ENCODE assay signal across 8 cellular contexts in the genomic region with DNA sequence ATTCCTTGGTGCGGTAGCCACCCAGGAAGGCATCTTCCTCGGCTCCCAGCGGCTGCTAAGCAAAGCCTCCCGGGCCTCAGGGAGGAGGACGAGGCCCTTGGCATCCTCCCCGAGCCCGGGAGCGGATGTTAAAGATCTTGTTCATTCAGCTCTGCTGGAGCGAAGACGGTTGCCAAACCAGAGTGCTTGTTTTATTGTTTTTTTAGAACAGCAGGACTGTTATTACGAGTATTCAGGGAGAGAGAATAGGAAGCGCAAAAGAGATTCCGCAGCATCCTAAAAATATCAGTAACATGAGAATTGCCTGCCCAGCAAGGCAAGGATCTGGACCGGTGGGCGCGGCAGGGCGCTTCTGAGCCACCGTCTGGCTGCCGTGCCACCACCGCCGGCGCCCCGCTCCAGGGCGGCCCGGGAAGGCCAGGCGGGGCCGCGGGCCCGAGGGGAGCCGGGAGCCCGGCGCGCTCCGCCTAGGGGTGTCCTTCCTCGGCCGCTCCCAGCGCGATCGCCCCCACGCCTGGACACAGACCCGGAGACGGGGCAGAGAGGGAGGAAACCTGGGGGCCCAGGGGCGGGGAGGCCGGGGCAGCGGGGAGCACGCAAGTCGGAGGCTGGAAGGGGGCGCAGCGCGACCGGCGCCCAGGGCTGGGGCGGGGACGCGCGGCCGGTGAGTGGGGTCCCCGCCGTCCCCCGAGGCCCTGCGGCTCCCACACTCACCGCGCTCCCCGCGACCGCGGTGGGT. TPM values are rescaled to one million over a fixed set of nuclear protein-coding genes. Genes with fewer than 3 reads are reported as not detected.
A peak's percentile ranks its signal among the peaks of the same experiment; 100 is the strongest.
DNase-seq lines count a peak whose midpoint lies in the region; ATAC-seq and TF ChIP-seq lines count a peak whose summit lies in the region.

No MANE protein-coding gene starts in this region.

- H3K9ac ChIP-seq in HCT116 (ENCODE audit: low read length) (peak overlapping the region; percentile 64), OCI-LY3 (ENCODE audit: low read length) (no peak overlapping the region; the same call in 1 of the 2 replicates)

- TF ChIP-seq CTCF in HCT116 (IDR thresholded peaks at IDR 0.05 in 2 of 3, conservative IDR thresholded peaks at IDR 0.05 in 1 of 3; ENCODE audit: borderline replicate concordance in 1 of 3, insufficient read depth in 1 of 3, low read depth in 2 of 3, low read length in 2 of 3) (no peak), OCI-LY3 (IDR thresholded peaks at IDR 0.05; ENCODE audit: low read depth, low read length) (no peak), choroid plexus epithelial cell (conservative IDR thresholded peaks at IDR 0.05; ENCODE audit: low read depth, low read length) (no peak)

- H3K27ac ChIP-seq in HCT116 (ENCODE audit: low read depth, low read length) (peak overlapping the region; percentile 46; the same call in 1 of the 2 replicates), OCI-LY3 (ENCODE audit: low read length) (no peak overlapping the region)

- intact Hi-C loops in HCT116 (cut with micrococcal nuclease): no loop called here
- intact Hi-C loops in left colon (cut with DNase I, micrococcal nuclease): no loop called here

- H3K9me3 Mint-ChIP-seq in stimulated activated naive CD8-positive, alpha-beta T cell treated with anti-CD3 and anti-CD28 coated beads, Interleukin-15, Interleukin-2, amounts not matched to agents 100 ng/mL and 50 ng/mL, for 24 hours: no peaks in the 10 kb centered on the region

- CTCF ChIA-PET in HCT116 (lab: Charles Lee): interaction anchor here (0.6 to 3.8 kb wide), 5 partner anchors 13 to 356 kb away, joined by 3 to 14 read pairs (median 8); no protein-coding TSS in a partner anchor

- H3K27me3 Mint-ChIP-seq in stimulated activated naive CD8-positive, alpha-beta T cell treated with anti-CD3 and anti-CD28 coated beads, Interleukin-15, Interleukin-2, amounts not matched to agents 100 ng/mL and 50 ng/mL, for 24 hours: peaks cover 80% of the 10 kb centered on the region

- peak overlapping the region; percentile 79 for H3K4me2 ChIP-seq in HCT116 (ENCODE audit: low read length)
- peak overlapping the region; percentile 70 for H3K4me2 ChIP-seq in OCI-LY3 (ENCODE audit: low read length)

- peak; percentile 61 for DNase-seq in GM04503 (ENCODE audit: low read depth)
- no peak for DNase-seq in HCT116 (ENCODE audit: low read depth, low spot score)
- peak; percentile 84 for DNase-seq in choroid plexus epithelial cell (ENCODE audit: low read depth)
- DNase-seq in left colon: peak in 1 of 2 donors; percentile 32
- no peak for DNase-seq in NCI-H446 treated with DMSO at 0.1 percent for 48 hours (lab: John Stamatoyannopoulos, UW)

- TF ChIP-seq POLR2A in HCT116 (IDR thresholded peaks at IDR 0.05; ENCODE audit: borderline replicate concordance, extremely low read depth, insufficient read depth, insufficient read length): no peak

- no peaks in the 10 kb centered on the region for H3K9me2 ChIP-seq in HCT116 (ENCODE audit: insufficient read depth)

- H3K4me1 Mint-ChIP-seq in stimulated activated naive CD8-positive, alpha-beta T cell treated with anti-CD3 and anti-CD28 coated beads, Interleukin-15, Interleukin-2, amounts not matched to agents 100 ng/mL and 50 ng/mL, for 24 hours (ENCODE audit: low read depth): peaks cover 32% of the 10 kb centered on the region

- H3K4me1 ChIP-seq in HCT116 (ENCODE audit: control insufficient read depth in 1 of 2, insufficient read depth in 2 of 2, low read length in 2 of 2) (peaks cover 6 to 13% of the 10 kb centered on the region in 2 experiments), OCI-LY3 (ENCODE audit: low read length) (peaks cover 40% of the 10 kb centered on the region)

- H3K79me2 ChIP-seq in HCT116 (ENCODE audit: insufficient read depth, low read length): no peaks in the 10 kb centered on the region
- H3K79me2 ChIP-seq in OCI-LY3 (ENCODE audit: low read length): no peaks in the 10 kb centered on the region

- POLR2A ChIA-PET in HCT116 (lab: Charles Lee): interaction anchor here (1.0 kb wide), 1 partner anchor 42 kb away, joined by 4 read pairs; no protein-coding TSS in a partner anchor

- H3K36me3 Mint-ChIP-seq in stimulated activated naive CD8-positive, alpha-beta T cell treated with anti-CD3 and anti-CD28 coated beads, Interleukin-15, Interleukin-2, amounts not matched to agents 100 ng/mL and 50 ng/mL, for 24 hours (ENCODE audit: low read depth): no peaks in the 10 kb centered on the region

- ATAC-seq in HCT116 (peak; percentile 69), left colon (peak; percentile 68), GM18873 (IDR thresholded peaks at IDR 0.05; ENCODE audit: low FRiP score, unreplicated experiment) (no peak)

- H3K4me3 Mint-ChIP-seq in stimulated activated naive CD8-positive, alpha-beta T cell treated with anti-CD3 and anti-CD28 coated beads, Interleukin-15, Interleukin-2, amounts not matched to agents 100 ng/mL and 50 ng/mL, for 24 hours: peak overlapping the region; percentile 80

- H4K20me1 ChIP-seq in HCT116 (ENCODE audit: insufficient read depth) (no peaks in the 10 kb centered on the region), OCI-LY3 (ENCODE audit: insufficient read depth, low read length) (0 out of 2 replicates have a peak, but pooled peaks cover 4% of the 10 kb centered on the region)

- BruUV-seq in HCT116 (replicated peaks; lab: Mats Ljungman, UMichigan): no TSS peak

- H3K27me3 ChIP-seq in HCT116 (ENCODE audit: insufficient read depth, low read length): 0 out of 2 replicates have a peak, but pooled peaks cover under 1% of the 10 kb centered on the region
- peaks cover 84% of the 10 kb centered on the region for H3K27me3 ChIP-seq in OCI-LY3 (ENCODE audit: low read depth, low read length)

- H3K36me3 ChIP-seq in HCT116 (ENCODE audit: control insufficient read depth in 1 of 2, insufficient read depth in 2 of 2, low read length in 2 of 2) (no peaks in the 10 kb centered on the region), OCI-LY3 (replicated peaks; ENCODE audit: low read depth, low read length) (no peaks in the 10 kb centered on the region)

- no peak overlapping the region for H3K27ac Mint-ChIP-seq in stimulated activated naive CD8-positive, alpha-beta T cell treated with anti-CD3 and anti-CD28 coated beads, Interleukin-15, Interleukin-2, amounts not matched to agents 100 ng/mL and 50 ng/mL, for 24 hours

- RAD21 ChIA-PET in HCT116 (lab: Charles Lee; ENCODE audit: low non-redundant PET in 1 of 2, low total read pairs in 2 of 2, uncharacterized antibody in 2 of 2, unreplicated experiment in 2 of 2): interaction anchor here in 1 of 2 experiments (0.6 kb wide), 1 partner anchor 18 kb away, joined by 3 read pairs; no protein-coding TSS in a partner anchor

- peak overlapping the region; percentile 54 for H2AFZ ChIP-seq in HCT116 (ENCODE audit: low read depth, low read length, poor library complexity, severe bottlenecking)
- peak overlapping the region; percentile 42; the same call in 1 of the 2 replicates for H2AFZ ChIP-seq in OCI-LY3 (ENCODE audit: low read depth, low read length)

- H3K4me3 ChIP-seq in HCT116 (replicated peaks in 1 of 2; ENCODE audit: low read depth in 1 of 2, low read length in 2 of 2): peak overlapping the region; percentile 45 to 60
- peak overlapping the region; percentile 70 for H3K4me3 ChIP-seq in OCI-LY3 (ENCODE audit: low read length)
- peak overlapping the region; percentile 50 for H3K4me3 ChIP-seq in choroid plexus epithelial cell (ENCODE audit: low read depth, low read length)

- H3K9me3 ChIP-seq in HCT116 (ENCODE audit: control insufficient read depth in 1 of 2, insufficient read depth in 1 of 2, low read depth in 1 of 2, low read length in 2 of 2) (no peaks in the 10 kb centered on the region), OCI-LY3 (ENCODE audit: insufficient read depth, low read length) (no peaks in the 10 kb centered on the region)

- no peak for TF ChIP-seq RAD21 in HCT116 (IDR thresholded peaks at IDR 0.05; ENCODE audit: low read depth)

TF ChIP-seq in HCT116, 20 proteins besides CTCF, POLR2A, EP300 and RAD21 (continues in another document):
- TF ChIP-seq EZH2phosphoT487 (IDR thresholded peaks at IDR 0.05; ENCODE audit: borderline replicate concordance) (no peak), TCF7L2 (IDR thresholded peaks at IDR 0.05; ENCODE audit: borderline replicate concordance, extremely low read depth, insufficient read depth, insufficient read length) (no peak), ZBTB33 (IDR thresholded peaks at IDR 0.05; ENCODE audit: extremely low read depth, insufficient replicate concordance, low read length) (no peak), ZNF274 (IDR thresholded peaks at IDR 0.05; ENCODE audit: low read depth, low read length) (no peak), ELF1 (IDR thresholded peaks at IDR 0.05; ENCODE audit: borderline replicate concordance, low read depth) (no peak), FOSL1 (IDR thresholded peaks at IDR 0.05; ENCODE audit: low read depth) (no peak), EZH2 (IDR thresholded peaks at IDR 0.05) (no peak)
- TF ChIP-seq, protein P1, sequence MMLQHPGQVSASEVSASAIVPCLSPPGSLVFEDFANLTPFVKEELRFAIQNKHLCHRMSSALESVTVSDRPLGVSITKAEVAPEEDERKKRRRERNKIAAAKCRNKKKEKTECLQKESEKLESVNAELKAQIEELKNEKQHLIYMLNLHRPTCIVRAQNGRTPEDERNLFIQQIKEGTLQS (IDR thresholded peaks at IDR 0.05): no peak

RNA-seq across cellular contexts. Expression of gene CYS1, which starts 0.8 kb away (rescaled TPM):
- total RNA-seq in HCT116 (2021; ENCODE audit: unreplicated experiment) (3.7 TPM), left colon (1 to 10 TPM in 1 of 2 donors, under 1 TPM in 1; 0.37 to 1.6 TPM)
- polyA plus RNA-seq in HCT116 (2012): 3.0 and 3.3 TPM in 2 replicates

RNA-seq across cellular contexts. Expression of gene KLF11, which starts 36.0 kb away (rescaled TPM):
- total RNA-seq in HCT116 (2021; ENCODE audit: unreplicated experiment) (9.0 TPM), left colon (10 to 100 TPM in 1 of 2 donors, 1 to 10 TPM in 1; 9.7 to 10.2 TPM)
- polyA plus RNA-seq in HCT116 (2012): 7.2 and 10.5 TPM in 2 replicates

RNA-seq across cellular contexts. Expression of gene RRM2, which starts 43.2 kb away (rescaled TPM):
- 330 TPM for total RNA-seq in HCT116 (2021; ENCODE audit: unreplicated experiment)
- 205 and 236 TPM in 2 replicates for polyA plus RNA-seq in HCT116 (2012)
- total RNA-seq in left colon: 10 to 100 TPM; 15.8 to 40.0 TPM

Comparison
In these comparisons a context has a peak if more than half of its experiments do, and no peak if none do; other contexts are left out.
1. DNase-seq: peak in GM04503 (single experiment) and choroid plexus epithelial cell (single experiment); none in HCT116 (single experiment) and NCI-H446 treated with DMSO at 0.1 percent for 48 hours (single experiment).
2. Peak in every context shown above with its lines, with median percentiles within 50 percentile points of each other: H3K4me3 ChIP-seq.